Comparison of ENCODE assay signal across 8 cellular contexts in genomic region chr7:92528188-92528957, GRCh38. TPM values are rescaled to one million over a fixed set of nuclear protein-coding genes. Genes with fewer than 3 reads are reported as not detected.
A peak's percentile ranks its signal among the peaks of the same experiment; 100 is the strongest.
DNase-seq lines count a peak whose midpoint lies in the region; ATAC-seq and TF ChIP-seq lines count a peak whose summit lies in the region.

PEX1 (minus strand) TSS chr7:92528520; CDS start chr7:92528435, 85 bp downstream.
RBM48 (plus strand) TSS chr7:92528795; CDS start chr7:92528814, 19 bp downstream.

- no TSS peak for BruUV-seq in mammary epithelial cell (replicated peaks; lab: Mats Ljungman, UMichigan)

- dilution Hi-C loops in mammary epithelial cell (cut with HindIII; ENCODE audit: low sequenced_read_pairs): no loop called here

- H3K4me3 ChIP-seq in WERI-Rb-1 (ENCODE audit: low read depth, low read length): peak within 1 kb of the TSS; percentile 92
- peak within 1 kb of the TSS; percentile 76 to 99 (median 98) for H3K4me3 ChIP-seq in mammary epithelial cell (replicated peaks in 1 of 3; ENCODE audit: insufficient read depth in 1 of 3, low read depth in 2 of 3, low read length in 3 of 3)
- H3K4me3 ChIP-seq in iPS-20b (ENCODE audit: low read length): peak within 1 kb of the TSS; percentile 97
- H3K4me3 ChIP-seq in skin epidermis: peak within 1 kb of the TSS; percentile 62 to 99 (median 87)

- ATAC-seq in GM18907 (IDR thresholded peaks at IDR 0.05; ENCODE audit: unreplicated experiment): peak; percentile 96
- ATAC-seq in HG03159 (IDR thresholded peaks at IDR 0.05; ENCODE audit: unreplicated experiment): peak; percentile 92

- WGBS in mammary epithelial cell (ENCODE audit: low coverage, missing lambda C conversion rate): under 1% methylated on average over 37 of the region's 79 CpGs

- H3K4me1 ChIP-seq in mammary epithelial cell (ENCODE audit: insufficient read depth, low read length) (no peaks in the 10 kb centered on the region), iPS-20b (ENCODE audit: insufficient read depth, low read length) (no peaks in the 10 kb centered on the region)

- no peaks in the 10 kb centered on the region for H4K20me1 ChIP-seq in mammary epithelial cell (ENCODE audit: insufficient read depth, low read length)

- in situ Hi-C loops in mammary epithelial cell (cut with MboI; ENCODE audit: low sequenced_read_pairs in 2 of 2): no loop called here

- H3K27ac ChIP-seq in WERI-Rb-1 (peak within 1 kb of the TSS; percentile 94), mammary epithelial cell (ENCODE audit: insufficient read depth, low read depth, low read length) (peak within 1 kb of the TSS; percentile 86), iPS-20b (ENCODE audit: low read length) (peak within 1 kb of the TSS; percentile 26), skin epidermis (peak within 1 kb of the TSS; percentile 50 to 96 (median 89))

- peak within 1 kb of the TSS; percentile 96 for H3K4me2 ChIP-seq in mammary epithelial cell (ENCODE audit: insufficient read depth, low read depth, low read length)

- H3K27me3 ChIP-seq in WERI-Rb-1 (ENCODE audit: insufficient read depth, low read depth, severe bottlenecking) (no peaks in the 10 kb centered on the region), mammary epithelial cell (ENCODE audit: insufficient read depth, low read length) (no peaks in the 10 kb centered on the region), iPS-20b (ENCODE audit: insufficient read depth, low read length) (no peaks in the 10 kb centered on the region)

- CTCF ChIA-PET in mammary epithelial cell (lab: Charles Lee; ENCODE audit: low non-redundant PET): interaction anchor here (0.5 to 0.8 kb wide), 7 partner anchors 31 to 625 kb away, joined by 3 to 10 read pairs (median 3); no protein-coding TSS in a partner anchor

- no peaks in the 10 kb centered on the region for H3K9me3 ChIP-seq in WERI-Rb-1 (ENCODE audit: severe bottlenecking)
- no peaks in the 10 kb centered on the region for H3K9me3 ChIP-seq in mammary epithelial cell (replicated peaks; ENCODE audit: insufficient read depth, low read length)
- H3K9me3 ChIP-seq in iPS-20b (ENCODE audit: insufficient read depth, low read depth, low read length): no peaks in the 10 kb centered on the region

- intact Hi-C loops in mammary epithelial cell (cut with micrococcal nuclease): loop anchor here (1.0 to 5.0 kb wide), 3 partner anchors 62 to 586 kb away; partner anchors contain the start of genes CDK6 and FAM133B

- H3K36me3 ChIP-seq in WERI-Rb-1: peaks cover 29% of the 10 kb centered on the region
- peaks cover 4% of the 10 kb centered on the region for H3K36me3 ChIP-seq in mammary epithelial cell (ENCODE audit: insufficient read depth, low read length)
- H3K36me3 ChIP-seq in iPS-20b (ENCODE audit: insufficient read depth, low read depth, low read length): peaks cover 24% of the 10 kb centered on the region

- DNase-seq in AG08396 (ENCODE audit: low spot score): peak; percentile 97
- DNase-seq in NCI-H2227 (lab: John Stamatoyannopoulos, UW; ENCODE audit: unreplicated experiment): peak; percentile 99
- peak; percentile 98 for DNase-seq in WERI-Rb-1
- DNase-seq in mammary epithelial cell: peak; percentile 99

- peak within 1 kb of the TSS; percentile 98 for H3K9ac ChIP-seq in mammary epithelial cell (ENCODE audit: insufficient read depth, low read length)
- peak within 1 kb of the TSS; percentile 86 for H3K9ac ChIP-seq in iPS-20b (ENCODE audit: low read depth, low read length)

- H3K79me2 ChIP-seq in mammary epithelial cell (ENCODE audit: insufficient read depth, low read length): peaks cover 53% of the 10 kb centered on the region

- TF ChIP-seq CTCF in WERI-Rb-1 (IDR thresholded peaks at IDR 0.05; ENCODE audit: low read depth, low read length) (peak; percentile 47), mammary epithelial cell (conservative IDR thresholded peaks at IDR 0.05 in 1 of 2, IDR thresholded peaks at IDR 0.05 in 1 of 2; ENCODE audit: extremely low read depth in 1 of 2, insufficient read depth in 1 of 2, low read depth in 1 of 2, low read length in 2 of 2) (peak; percentile 11 to 40)

- peak within 1 kb of the TSS; percentile 98 for H2AFZ ChIP-seq in mammary epithelial cell (ENCODE audit: low read depth, low read length)

RNA-seq across cellular contexts. Expression of gene PEX1, which starts in this region (rescaled TPM):
- total RNA-seq in mammary epithelial cell: 10 to 100 TPM; 14.4 to 24.2 TPM
- 8.0 TPM for polyA plus RNA-seq in mammary epithelial cell
- 5.2 TPM for polyA minus RNA-seq in mammary epithelial cell

RNA-seq across cellular contexts. Expression of gene RBM48, which starts in this region (rescaled TPM):
- total RNA-seq in mammary epithelial cell: 1 to 10 TPM; 9.0 to 9.8 TPM
- 4.1 TPM for polyA plus RNA-seq in mammary epithelial cell
- polyA minus RNA-seq in mammary epithelial cell: 3.4 TPM

Comparison
In these comparisons a context has a peak if more than half of its experiments do, and no peak if none do; other contexts are left out.
1. Peak in every context shown above with its lines: DNase-seq, ATAC-seq, H3K4me3 ChIP-seq and H3K27ac ChIP-seq.
2. H3K27ac ChIP-seq: peak in every context shown above with its lines; median percentile 94 in WERI-Rb-1; 89 in skin epidermis; 86 in mammary epithelial cell; 26 in iPS-20b.